Comparison of ENCODE assay signal across 16 cellular contexts in the genomic region with DNA sequence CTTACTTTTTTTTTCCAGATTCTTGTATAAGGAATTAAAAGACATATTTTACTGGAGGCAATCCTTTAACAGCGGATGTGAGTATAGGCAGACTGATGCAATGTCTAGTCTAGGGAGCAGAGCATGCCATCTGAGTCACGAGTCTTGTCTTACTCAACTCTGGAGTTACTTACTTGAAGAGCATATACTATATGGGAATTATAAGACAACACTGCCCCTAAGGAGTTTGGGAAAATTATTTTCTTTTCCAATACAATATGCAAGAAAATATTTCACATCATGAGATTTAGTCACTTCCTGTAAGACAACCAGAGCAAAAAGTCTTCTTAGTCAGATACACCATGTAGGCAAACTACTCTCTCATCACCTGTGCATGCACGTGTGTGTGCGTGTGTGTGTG.
A peak's percentile ranks its signal among the peaks of the same experiment; 100 is the strongest.
DNase-seq lines count a peak whose midpoint lies in the region; ATAC-seq, FAIRE-seq and TF ChIP-seq lines count a peak whose summit lies in the region.
"Had no signal": no experiment of that assay in that cellular context is flagged by ENCODE, and none has a peak within 500 bp of the region (broad histone marks: within the 10 kb centered on the region; RNA-seq: fewer than 3 reads in every experiment).

No MANE protein-coding gene starts in this region.

- H3K4me1 ChIP-seq in BE2C = no peaks in the 10 kb centered on the region
- H3K4me1 ChIP-seq: neural progenitor cell, spleen had no signal

- ATAC-seq in left ventricle myocardium superior = no peak

- H3K4me3 ChIP-seq in BE2C (ENCODE audit: low read depth, low read length) = no peak overlapping the region
- H3K4me3 ChIP-seq: neural progenitor cell, spleen had no signal

- DNase-seq in AG08395 (ENCODE audit: low spot score) = peak; percentile 27
- peak; percentile 14 for DNase-seq in HTR-8/SVneo (ENCODE audit: insufficient read length, low spot score)
- peak; percentile 53 for DNase-seq in amniotic stem cell (lab: John Stamatoyannopoulos, UW)
- peak; percentile 68 for DNase-seq in glomerular visceral epithelial cell (ENCODE audit: extremely low spot score)
- DNase-seq in BE2C = no peak
- no peak for DNase-seq in NCI-H1694 (lab: John Stamatoyannopoulos, UW)
- no peak for DNase-seq in left ventricle myocardium superior
- no peak for DNase-seq in 8988T
- DNase-seq: activated CD4-positive, alpha-beta T cell treated with anti-CD3 and anti-CD28 coated beads, Interleukin-2, amount 10 ng/mL, durations not matched to agents 7 days and 5 days; cerebellar nuclear complex; glutamatergic neuron; NCI-H1092 treated with DMSO at 0.1 percent for 48 hours; NCI-H69; spleen; SW 1271 had no signal

- FAIRE-seq in HTR-8/SVneo (lab: Jason Lieb, UNC) = no peak

- no peaks in the 10 kb centered on the region for H3K9me3 ChIP-seq in BE2C
- H3K9me3 ChIP-seq: spleen had no signal

- TF ChIP-seq CTCF in BE2C (IDR thresholded peaks at IDR 0.05; ENCODE audit: low read depth, low read length) = no peak

- no peaks in the 10 kb centered on the region for H3K36me3 ChIP-seq in BE2C
- H3K36me3 ChIP-seq: neural progenitor cell, spleen had no signal

- intact Hi-C loops in left ventricle myocardium superior (cut with micrococcal nuclease) = no loop called here

- H3K27me3 ChIP-seq in BE2C = no peaks in the 10 kb centered on the region
- H3K27me3 ChIP-seq: neural progenitor cell, spleen had no signal

Comparison
In these comparisons a context has a peak if more than half of its experiments do, and no peak if none do; other contexts are left out.
1. DNase-seq: peak in AG08395 (single experiment), HTR-8/SVneo (single experiment), amniotic stem cell (single experiment) and glomerular visceral epithelial cell (single experiment); none in BE2C (single experiment), NCI-H1694 (single experiment), left ventricle myocardium superior (single experiment) and 8988T (single experiment).